In the genomic region with DNA sequence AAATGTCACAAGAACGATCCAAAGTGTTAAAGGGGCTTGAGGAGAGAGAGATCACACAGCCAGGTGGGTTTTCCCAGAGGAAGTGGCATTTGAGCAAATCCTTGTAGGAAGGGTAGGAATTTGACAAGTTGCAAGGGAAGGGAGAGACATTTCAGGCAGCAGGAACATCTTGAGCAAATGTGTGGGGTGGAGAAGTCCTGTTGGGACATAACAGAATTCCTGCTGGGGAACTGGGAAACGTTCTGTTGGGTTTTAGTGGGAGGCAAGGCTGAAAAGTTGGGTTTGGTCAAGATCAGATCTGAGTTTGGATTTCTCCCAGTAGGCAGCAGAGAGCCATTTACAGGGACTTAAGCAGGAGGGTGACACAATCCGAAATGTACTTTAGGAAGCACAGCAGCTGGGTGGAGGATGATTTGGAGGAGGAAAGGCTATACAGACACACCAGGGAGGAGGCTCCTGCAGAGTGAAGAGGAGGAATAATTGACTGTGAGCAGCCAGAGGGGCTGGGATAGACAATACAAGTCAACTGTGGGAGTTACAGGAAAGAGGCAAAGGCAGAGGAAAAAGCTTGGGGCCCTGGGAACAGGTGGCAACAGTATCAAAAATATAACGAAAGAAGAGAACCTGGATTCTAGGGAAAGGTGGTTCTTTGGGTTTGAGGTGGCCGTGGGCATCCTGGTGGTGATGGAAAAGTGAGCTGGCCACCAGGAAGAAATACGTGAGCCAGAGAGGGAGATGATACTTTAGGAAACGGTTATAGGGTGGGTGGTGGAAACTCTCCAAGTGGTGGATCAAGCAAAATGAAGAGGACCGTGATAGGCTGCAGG, we compare ENCODE assay signal across 8 cellular contexts. TPM values are rescaled to one million over a fixed set of nuclear protein-coding genes. Genes with fewer than 3 reads are reported as not detected.
DNase-seq lines count a peak whose midpoint lies in the region; ATAC-seq, FAIRE-seq and TF ChIP-seq lines count a peak whose summit lies in the region.
"Had no signal": no experiment of that assay in that cellular context is flagged by ENCODE, and none has a peak within 500 bp of the region (broad histone marks: within the 10 kb centered on the region; RNA-seq: fewer than 3 reads in every experiment).

No MANE protein-coding gene starts in this region.

- peak overlapping the region; percentile 64 for H3K27ac ChIP-seq in PC-9
- H3K27ac ChIP-seq in fibroblast of lung (ENCODE audit: insufficient read depth, low read length): peak overlapping the region; percentile 83
- peak overlapping the region; percentile 94 for H3K27ac ChIP-seq in rectal smooth muscle tissue (ENCODE audit: low read depth, low read length)
- H3K27ac ChIP-seq in Peyer's patch: peak overlapping the region in 2 of 4 donors; percentile 95 to 97

- POLR2A ChIA-PET in PC-9 (lab: Charles Lee; ENCODE audit: unreplicated experiment): interaction anchor here (1.5 kb wide), 1 partner anchor 25 kb away, joined by 5 read pairs; no protein-coding TSS in a partner anchor

- H3K36me3 ChIP-seq in PC-9 (ENCODE audit: low read depth) (no peaks in the 10 kb centered on the region), fibroblast of lung (ENCODE audit: control insufficient read depth, insufficient read depth, low read length) (no peaks in the 10 kb centered on the region), rectal smooth muscle tissue (ENCODE audit: control insufficient read depth, insufficient read depth, low read length) (no peaks in the 10 kb centered on the region), Peyer's patch (no peaks in the 10 kb centered on the region)

- H3K4me2 ChIP-seq in PC-9 (peak overlapping the region; percentile 91), fibroblast of lung (ENCODE audit: extremely low read depth, insufficient read depth, low read length) (peak overlapping the region; percentile 67)

- H3F3A ChIP-seq in PC-9 (ENCODE audit: insufficient read depth, low read depth): peaks cover 28% of the 10 kb centered on the region; the same call in 1 of the 2 replicates

- TF ChIP-seq CTCF in PC-9 (conservative IDR thresholded peaks at IDR 0.05): no peak
- TF ChIP-seq CTCF in fibroblast of lung (conservative IDR thresholded peaks at IDR 0.05 in 1 of 2, IDR thresholded peaks at IDR 0.05 in 1 of 2; ENCODE audit: low read depth in 1 of 2, low read length in 2 of 2): no peak
- TF ChIP-seq CTCF in Peyer's patch (IDR thresholded peaks at IDR 0.05): no peak

- ATAC-seq in GM19324 (IDR thresholded peaks at IDR 0.05; ENCODE audit: low FRiP score, unreplicated experiment): no peak

- FAIRE-seq in GM12892 (lab: Jason Lieb, UNC) (peak; percentile 80), RCC 7860 (lab: Jason Lieb, UNC) (no peak)

- H3K9me3 ChIP-seq in PC-9 (ENCODE audit: insufficient read depth, low read depth) (no peaks in the 10 kb centered on the region), fibroblast of lung (ENCODE audit: control insufficient read depth, insufficient read depth, low read depth, low read length) (no peaks in the 10 kb centered on the region), Peyer's patch (no peaks in the 10 kb centered on the region)

- H3K9me2 ChIP-seq in PC-9 (ENCODE audit: insufficient read depth): no peaks in the 10 kb centered on the region

- TF ChIP-seq POLR2A in GM12892 (IDR thresholded peaks at IDR 0.05; ENCODE audit: low read depth, low read length) (no peak), Peyer's patch (IDR thresholded peaks at IDR 0.05) (no peak)

- BruUV-seq in PC-9 (replicated peaks; lab: Mats Ljungman, UMichigan): no TSS peak

- H3K79me2 ChIP-seq in PC-9 (ENCODE audit: low read depth) (peaks cover 23% of the 10 kb centered on the region), fibroblast of lung (ENCODE audit: control insufficient read depth, insufficient read depth, low read length) (peaks cover 19% of the 10 kb centered on the region)

- H3K4me3 ChIP-seq in PC-9 (peak overlapping the region; percentile 97; the same call in 1 of the 2 replicates), fibroblast of lung (replicated peaks in 1 of 4; ENCODE audit: control extremely low read depth in 1 of 4, insufficient read depth in 1 of 4, low read depth in 3 of 4, low read length in 4 of 4) (peak overlapping the region in 3 of 4 experiments; percentile 58 to 89 (median 69)), rectal smooth muscle tissue (ENCODE audit: low read length) (peak overlapping the region; percentile 61), Peyer's patch (peak overlapping the region in 1 of 4 donors; percentile 86)

- no peak overlapping the region for H3K9ac ChIP-seq in fibroblast of lung (ENCODE audit: insufficient read depth, low read length)
- H3K9ac ChIP-seq in rectal smooth muscle tissue (ENCODE audit: low read length): no peak overlapping the region

- H3K4me1 ChIP-seq in PC-9 (replicated peaks; ENCODE audit: insufficient read depth) (peaks cover 50% of the 10 kb centered on the region), fibroblast of lung (ENCODE audit: control insufficient read depth, extremely low read depth, insufficient read depth, low read length) (peaks cover 19% of the 10 kb centered on the region), rectal smooth muscle tissue (ENCODE audit: control insufficient read depth, insufficient read depth, low read length) (peaks cover 11% of the 10 kb centered on the region), Peyer's patch (peaks cover 0 to 19% (median 6%) of the 10 kb centered on the region in 4 donors)

- H2AFZ ChIP-seq in PC-9 (peak overlapping the region; percentile 93), fibroblast of lung (ENCODE audit: low read length) (no peak overlapping the region)

- peaks cover 7% of the 10 kb centered on the region for H4K20me1 ChIP-seq in PC-9 (ENCODE audit: insufficient read depth)
- H4K20me1 ChIP-seq in fibroblast of lung (ENCODE audit: control insufficient read depth, extremely low read depth, insufficient read depth, low read length): no peaks in the 10 kb centered on the region

- no peaks in the 10 kb centered on the region for H3K27me3 ChIP-seq in PC-9 (ENCODE audit: insufficient read depth, low read depth)
- no peaks in the 10 kb centered on the region for H3K27me3 ChIP-seq in fibroblast of lung (ENCODE audit: control insufficient read depth, insufficient read depth, low read length)
- no peaks in the 10 kb centered on the region for H3K27me3 ChIP-seq in rectal smooth muscle tissue (ENCODE audit: control insufficient read depth, insufficient read depth, low read length)
- no peaks in the 10 kb centered on the region for H3K27me3 ChIP-seq in Peyer's patch

- intact Hi-C loops in PC-9 (cut with micrococcal nuclease; ENCODE audit: unreplicated experiment): no loop called here

- DNase-seq in GM12892 (ENCODE audit: insufficient read length): no peak
- no peak for DNase-seq in PC-9
- peak in 1 of 2 donors; percentile 48 for DNase-seq in fibroblast of lung (ENCODE audit: low read depth in 2 of 2)
- DNase-seq in Peyer's patch: no peak
- no peak for DNase-seq in RCC 7860 (ENCODE audit: low spot score)
- DNase-seq: midbrain had no signal

- CTCF ChIA-PET in PC-9 (lab: Charles Lee): interaction anchor here (0.6 to 1.0 kb wide), 4 partner anchors 17 to 161 kb away, joined by 3 to 4 read pairs (median 3); no protein-coding TSS in a partner anchor

RNA-seq across cellular contexts. Expression of a gene that starts 3.1 kb away (rescaled TPM):
- 1.4 TPM for polyA plus RNA-seq in GM12892 (2012; ENCODE audit: missing spikeins)
- total RNA-seq in PC-9 (2021) (9.7 and 12.9 TPM in 2 replicates), fibroblast of lung (13.6 and 23.5 TPM in 2 replicates), Peyer's patch (10 to 100 TPM; 13.3 to 19.4 (median 16.0) TPM)
- polyA plus RNA-seq in fibroblast of lung: 19.5 and 26.6 TPM in 2 replicates
- 10.7 and 16.9 TPM in 2 replicates for polyA plus RNA-seq in fibroblast of lung (2012)
- polyA minus RNA-seq in fibroblast of lung (ENCODE audit: low replicate concordance): 31.5 and 52.5 TPM in 2 replicates
